15 cellular contexts compared by ENCODE assay signal in the genomic region with DNA sequence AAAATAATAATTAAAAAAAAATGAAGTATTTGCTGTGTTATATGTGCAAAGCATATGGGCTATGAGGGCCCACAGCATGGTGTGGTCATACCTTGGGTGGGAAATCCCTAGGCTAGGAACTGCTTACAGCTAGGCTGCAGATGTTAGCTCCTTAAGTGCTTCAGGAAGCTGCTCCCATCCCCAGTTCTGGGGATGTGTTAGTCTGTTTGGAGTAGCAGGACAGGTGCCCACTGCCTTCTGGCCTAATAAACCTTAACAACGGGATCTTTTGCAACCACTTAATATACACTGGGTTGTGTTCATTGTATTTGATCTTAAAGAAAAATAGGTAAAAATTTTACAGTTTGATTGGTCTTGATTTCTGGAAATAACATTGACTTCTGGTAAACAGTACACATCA. TPM values are rescaled to one million over a fixed set of nuclear protein-coding genes. Genes with fewer than 3 reads are reported as not detected.
DNase-seq lines count a peak whose midpoint lies in the region; ATAC-seq and TF ChIP-seq lines count a peak whose summit lies in the region.
"Had no signal": no experiment of that assay in that cellular context is flagged by ENCODE, and none has a peak within 500 bp of the region (broad histone marks: within the 10 kb centered on the region; RNA-seq: fewer than 3 reads in every experiment).

No MANE protein-coding gene starts in this region.

- H3K27ac Mint-ChIP-seq in activated naive CD4-positive, alpha-beta T cell treated with anti-CD3 and anti-CD28 coated beads, Interleukin-2, amount 50 U/mL, for 24 hours = peak overlapping the region; percentile 51
- H3K27ac Mint-ChIP-seq in activated naive CD4-positive, alpha-beta T cell treated with anti-CD3 and anti-CD28 coated beads, Interleukin-2, amount 10 ng/mL, durations not matched to agents 7 days and 5 days = no peak overlapping the region
- H3K27ac Mint-ChIP-seq in HFFc6 = 0 out of 2 replicates have a peak overlapping the region, but pooled peaks have one; percentile 4

- H3K36me3 ChIP-seq in breast epithelium (no peaks in the 10 kb centered on the region), thoracic aorta (no peaks in the 10 kb centered on the region)
- H3K36me3 ChIP-seq: vagina, WERI-Rb-1 had no signal

- no peak for TF ChIP-seq POLR2A in breast epithelium (IDR thresholded peaks at IDR 0.05)

- H3K27me3 Mint-ChIP-seq in activated naive CD4-positive, alpha-beta T cell treated with anti-CD3 and anti-CD28 coated beads, Interleukin-2, amount 50 U/mL, for 24 hours = no peaks in the 10 kb centered on the region
- H3K27me3 Mint-ChIP-seq in activated naive CD4-positive, alpha-beta T cell treated with anti-CD3 and anti-CD28 coated beads, Interleukin-2, amount 10 ng/mL, durations not matched to agents 7 days and 5 days = no peaks in the 10 kb centered on the region
- no peaks in the 10 kb centered on the region for H3K27me3 Mint-ChIP-seq in HFFc6 (ENCODE audit: insufficient read depth)

- H3K27ac ChIP-seq in breast epithelium (peak overlapping the region; percentile 3), thoracic aorta (peak overlapping the region; percentile 51 to 93), foreskin keratinocyte (no peak overlapping the region)
- H3K27ac ChIP-seq: vagina, WERI-Rb-1 had no signal

- H3K36me3 Mint-ChIP-seq in activated naive CD4-positive, alpha-beta T cell treated with anti-CD3 and anti-CD28 coated beads, Interleukin-2, amount 50 U/mL, for 24 hours = no peaks in the 10 kb centered on the region
- peaks cover 19% of the 10 kb centered on the region for H3K36me3 Mint-ChIP-seq in activated naive CD4-positive, alpha-beta T cell treated with anti-CD3 and anti-CD28 coated beads, Interleukin-2, amount 10 ng/mL, durations not matched to agents 7 days and 5 days
- peaks cover 17% of the 10 kb centered on the region; the same call in 1 of the 2 replicates for H3K36me3 Mint-ChIP-seq in HFFc6 (ENCODE audit: low read depth)

- no peaks in the 10 kb centered on the region for H3K9me3 ChIP-seq in breast epithelium
- no peaks in the 10 kb centered on the region for H3K9me3 ChIP-seq in thoracic aorta
- H3K9me3 ChIP-seq: vagina had no signal

- H3K4me3 ChIP-seq in breast epithelium = no peak overlapping the region
- H3K4me3 ChIP-seq in thoracic aorta = no peak overlapping the region
- H3K4me3 ChIP-seq: vagina had no signal

- intact Hi-C loops in breast epithelium (cut with DNase I; ENCODE audit: low total_unique reads) = no loop called here

- H3K4me1 Mint-ChIP-seq in activated naive CD4-positive, alpha-beta T cell treated with anti-CD3 and anti-CD28 coated beads, Interleukin-2, amount 50 U/mL, for 24 hours = peaks cover 74% of the 10 kb centered on the region
- H3K4me1 Mint-ChIP-seq in activated naive CD4-positive, alpha-beta T cell treated with anti-CD3 and anti-CD28 coated beads, Interleukin-2, amount 10 ng/mL, durations not matched to agents 7 days and 5 days = peaks cover 71% of the 10 kb centered on the region
- H3K4me1 Mint-ChIP-seq in HFFc6 (ENCODE audit: low read depth) = peaks cover 80% of the 10 kb centered on the region

- DNase-seq in activated naive CD4-positive, alpha-beta T cell treated with anti-CD3 and anti-CD28 coated beads, Interleukin-2, amount 10 ng/mL, durations not matched to agents 7 days and 5 days = no peak
- DNase-seq in HFFc6 (no peak), breast epithelium (ENCODE audit: low spot score in 2 of 2) (no peak), thoracic aorta (ENCODE audit: low spot score) (no peak), cerebellum (ENCODE audit: low spot score) (no peak), foreskin keratinocyte (no peak), RKO (ENCODE audit: low spot score) (no peak)
- DNase-seq: cerebellar nuclear complex; hippocampal formation; kidney; stimulated activated naive CD8-positive, alpha-beta T cell treated with anti-CD3 and anti-CD28 coated beads, Interleukin-15, Interleukin-2, amounts not matched to agents 100 U/mL and 50 U/mL, for 24 hours; WERI-Rb-1 had no signal

- no peak overlapping the region for H3K4me3 Mint-ChIP-seq in activated naive CD4-positive, alpha-beta T cell treated with anti-CD3 and anti-CD28 coated beads, Interleukin-2, amount 50 U/mL, for 24 hours
- no peak overlapping the region for H3K4me3 Mint-ChIP-seq in activated naive CD4-positive, alpha-beta T cell treated with anti-CD3 and anti-CD28 coated beads, Interleukin-2, amount 10 ng/mL, durations not matched to agents 7 days and 5 days
- no peak overlapping the region for H3K4me3 Mint-ChIP-seq in HFFc6

- no peak for ATAC-seq in thoracic aorta (ENCODE audit: insufficient number of reproducible peaks, low FRiP score, low read depth)
- no peak for ATAC-seq in foreskin keratinocyte
- ATAC-seq: Right ventricle myocardium inferior; stimulated activated naive CD8-positive, alpha-beta T cell treated with anti-CD3 and anti-CD28 coated beads, Interleukin-15, Interleukin-2, amounts not matched to agents 100 U/mL and 50 U/mL, for 24 hours had no signal

- H3K4me1 ChIP-seq in breast epithelium (peaks cover 9 to 25% of the 10 kb centered on the region in 2 donors), thoracic aorta (ENCODE audit: control insufficient read depth in 1 of 2, low read depth in 2 of 2) (peaks cover 73 to 96% of the 10 kb centered on the region in 2 donors), foreskin keratinocyte (peaks cover 25% of the 10 kb centered on the region)

- H3K27me3 ChIP-seq in breast epithelium (no peaks in the 10 kb centered on the region), thoracic aorta (replicated peaks; ENCODE audit: insufficient read depth) (no peaks in the 10 kb centered on the region), foreskin keratinocyte (no peaks in the 10 kb centered on the region)
- H3K27me3 ChIP-seq: vagina had no signal

- H3K9me3 Mint-ChIP-seq in activated naive CD4-positive, alpha-beta T cell treated with anti-CD3 and anti-CD28 coated beads, Interleukin-2, amount 50 U/mL, for 24 hours = no peaks in the 10 kb centered on the region
- H3K9me3 Mint-ChIP-seq in activated naive CD4-positive, alpha-beta T cell treated with anti-CD3 and anti-CD28 coated beads, Interleukin-2, amount 10 ng/mL, durations not matched to agents 7 days and 5 days = no peaks in the 10 kb centered on the region
- H3K9me3 Mint-ChIP-seq in HFFc6 = no peaks in the 10 kb centered on the region

- CTCF ChIA-PET in activated naive CD4-positive, alpha-beta T cell treated with anti-CD3 and anti-CD28 coated beads, Interleukin-2, amount 10 ng/mL, durations not matched to agents 7 days and 5 days (lab: Charles Lee) = interaction anchor here (0.6 kb wide), 1 partner anchor 421 kb away, joined by 4 read pairs; no protein-coding TSS in a partner anchor

- TF ChIP-seq CTCF in HFFc6 (IDR thresholded peaks at IDR 0.05) = no peak
- TF ChIP-seq CTCF in breast epithelium (IDR thresholded peaks at IDR 0.05) = no peak
- TF ChIP-seq CTCF in thoracic aorta (IDR thresholded peaks at IDR 0.05) = no peak
- TF ChIP-seq CTCF in foreskin keratinocyte (conservative IDR thresholded peaks at IDR 0.05) = no peak

RNA-seq across cellular contexts. Expression of a gene that starts 46.3 kb away (rescaled TPM):
- total RNA-seq in HFFc6 (2021; fragmentation: NEBNext Ultra II Directional; extraction: Animal tissue kit (Norgen Biotek cat#: 25700)) = 100 to 1,000 TPM; 149 to 158 (median 155) TPM
- total RNA-seq in breast epithelium = 10 to 100 TPM; 51.2 to 63.4 (median 57.4) TPM
- total RNA-seq in thoracic aorta = 100 to 1,000 TPM; 150 to 158 TPM
- total RNA-seq in cerebellum = 63.2 TPM
- 73.2 and 109 TPM in 2 replicates for total RNA-seq in foreskin keratinocyte
- polyA plus RNA-seq in foreskin keratinocyte = 57.8 and 79.6 TPM in 2 replicates
